In genomic region chr6:52499681-52500239, GRCh38 we compare ENCODE assay signal across 11 cellular contexts.
DNase-seq lines count a peak whose midpoint lies in the region; ATAC-seq and TF ChIP-seq lines count a peak whose summit lies in the region.
"Had no signal": no experiment of that assay in that cellular context is flagged by ENCODE, and none has a peak within 500 bp of the region (broad histone marks: within the 10 kb centered on the region; RNA-seq: fewer than 3 reads in every experiment).

No MANE protein-coding gene starts in this region.

- peak; percentile 12 for TF ChIP-seq CTCF in GM13977 (IDR thresholded peaks at IDR 0.05; ENCODE audit: extremely low read depth, insufficient read depth, missing control alignments)
- no peak for TF ChIP-seq CTCF in RWPE1 (conservative IDR thresholded peaks at IDR 0.05; ENCODE audit: low read depth)
- peak in 8 of 12 donors; percentile 13 to 46 (median 34) for TF ChIP-seq CTCF in heart left ventricle (IDR thresholded peaks at IDR 0.05)
- TF ChIP-seq CTCF in smooth muscle cell (IDR thresholded peaks at IDR 0.05; ENCODE audit: borderline replicate concordance, insufficient read depth, poor library complexity, severe bottlenecking), result no peak

- H3K9me3 ChIP-seq in heart left ventricle (peaks cover 0 to 1% (median 0%) of the 10 kb centered on the region in 12 donors), smooth muscle cell (replicated peaks; ENCODE audit: low read depth) (no peaks in the 10 kb centered on the region)
- H3K9me3 ChIP-seq: mucosa of descending colon had no signal

- WGBS in heart left ventricle, 4 donors, result 55 to 66% (median 61%) methylated on average over 9 to 11 of the region's 11 CpGs
- WGBS in smooth muscle cell (ENCODE audit: low lambda C conversion rate), result 94% methylated on average over 11 of the region's 11 CpGs

- TF ChIP-seq POLR2A in heart left ventricle (IDR thresholded peaks at IDR 0.05), result no peak

- H3K27me3 ChIP-seq in heart left ventricle (no peaks in the 10 kb centered on the region), smooth muscle cell (ENCODE audit: low read depth) (no peaks in the 10 kb centered on the region)

- intact Hi-C loops in heart left ventricle (cut with DNase I), result loop anchor here (1.0 to 10.0 kb wide), 10 partner anchors 73 to 165 kb away; partner anchors contain the start of genes EFHC1 (in 8 of the 10) and TRAM2 (in 3 of the 10)

- H3K4me1 ChIP-seq in heart left ventricle (peaks cover 11 to 76% (median 50%) of the 10 kb centered on the region in 12 donors), smooth muscle cell (ENCODE audit: low read depth) (peaks cover 10% of the 10 kb centered on the region)

- no peak for DNase-seq in GM13977 (ENCODE audit: low spot score)
- DNase-seq in RWPE1 (ENCODE audit: low spot score), result no peak
- peak in 4 of 5 donors; percentile 69 to 80 (median 73) for DNase-seq in heart left ventricle
- no peak for DNase-seq in smooth muscle cell (lab: John Stamatoyannopoulos, UW; ENCODE audit: unreplicated experiment)
- DNase-seq: activated naive CD8-positive, alpha-beta T cell treated with anti-CD3 and anti-CD28 coated beads, Interleukin-2, amount 10 ng/mL, durations not matched to agents 7 days and 5 days; mucosa of descending colon; NCI-H526 had no signal

- H4K20me1 ChIP-seq in smooth muscle cell (ENCODE audit: low read depth), result no peaks in the 10 kb centered on the region

- no peaks in the 10 kb centered on the region for H3K79me2 ChIP-seq in smooth muscle cell (ENCODE audit: low read depth)

- H3K36me3 ChIP-seq in heart left ventricle (peaks cover 0 to 24% (median 14%) of the 10 kb centered on the region in 9 donors), smooth muscle cell (ENCODE audit: low read depth) (no peaks in the 10 kb centered on the region)

- in situ Hi-C loops in GM13977 (cut with MboI; ENCODE audit: low pct_unique_long_range_greater_than_20kb, low sequenced_read_pairs, unreplicated experiment), result loop anchor here (10.0 kb wide), 1 partner anchor 85 kb away; no protein-coding TSS in a partner anchor

- peak overlapping the region; percentile 54 for H3K27ac ChIP-seq in RWPE1
- H3K27ac ChIP-seq in heart left ventricle, result peak overlapping the region; percentile 57 to 97 (median 82)
- H3K27ac ChIP-seq in smooth muscle cell (ENCODE audit: low read depth), result peak overlapping the region; percentile 57

- CTCF ChIA-PET in RWPE1 (lab: Yijun Ruan, JAX), result no interaction called here

- H3F3A ChIP-seq in smooth muscle cell (ENCODE audit: low read depth), result no peaks in the 10 kb centered on the region

- no peak overlapping the region for H2AFZ ChIP-seq in smooth muscle cell (ENCODE audit: low read depth)

- H3K4me3 ChIP-seq in heart left ventricle (no peak overlapping the region), smooth muscle cell (no peak overlapping the region)
- H3K4me3 ChIP-seq: mucosa of descending colon had no signal

- H3K9ac ChIP-seq in smooth muscle cell (ENCODE audit: low read depth), result no peak overlapping the region

- ATAC-seq in heart left ventricle (peak; percentile 65 to 81 (median 70)), GM21737 (IDR thresholded peaks at IDR 0.05; ENCODE audit: unreplicated experiment) (no peak), GM21390 (IDR thresholded peaks at IDR 0.05; ENCODE audit: unreplicated experiment) (no peak), GM18909 (IDR thresholded peaks at IDR 0.05; ENCODE audit: poor library complexity, unreplicated experiment) (no peak), GM18867 (IDR thresholded peaks at IDR 0.05; ENCODE audit: unreplicated experiment) (no peak)
- ATAC-seq: mucosa of descending colon had no signal

- H3K4me2 ChIP-seq in smooth muscle cell, result no peak overlapping the region

- POLR2A ChIA-PET in RWPE1 (lab: Yijun Ruan, JAX; ENCODE audit: low non-redundant PET), result no interaction called here

Comparison
In these comparisons a context has a peak if more than half of its experiments do, and no peak if none do; other contexts are left out.
1. DNase-seq: peak in heart left ventricle (4 of 5); none in GM13977 (single experiment), RWPE1 (single experiment) and smooth muscle cell (single experiment).
2. CTCF ChIP-seq: peak in GM13977 (single experiment) and heart left ventricle (8 of 12); none in RWPE1 (single experiment) and smooth muscle cell (single experiment).
3. ATAC-seq: peak in heart left ventricle (4 of 4); none in GM21737 (single experiment), GM21390 (single experiment), GM18909 (single experiment) and GM18867 (single experiment).
4. Peak in every context shown above with its lines, with median percentiles within 50 percentile points of each other: H3K27ac ChIP-seq.